16 cellular contexts compared by ENCODE assay signal in the genomic region with DNA sequence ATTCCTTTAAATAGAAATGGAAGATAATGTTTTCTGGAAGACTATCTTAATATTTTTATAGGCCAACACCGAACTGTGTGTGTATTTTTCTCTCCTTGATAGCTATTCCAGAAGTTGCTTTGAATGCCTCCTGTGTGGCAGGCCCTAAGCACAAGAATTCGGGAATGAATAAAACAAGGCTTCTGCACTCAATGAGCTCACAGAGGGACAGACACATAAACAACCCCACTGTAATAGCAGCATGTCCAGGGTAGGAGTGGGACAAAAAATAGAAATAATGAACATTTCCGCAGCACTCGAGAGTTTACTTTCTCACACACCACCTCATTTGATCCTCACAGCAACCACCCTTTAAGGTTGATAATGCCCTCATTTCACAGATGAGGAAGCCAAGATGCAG. TPM values are rescaled to one million over a fixed set of nuclear protein-coding genes. Genes with fewer than 3 reads are reported as not detected.
DNase-seq lines count a peak whose midpoint lies in the region; ATAC-seq and TF ChIP-seq lines count a peak whose summit lies in the region.
"Had no signal": no experiment of that assay in that cellular context is flagged by ENCODE, and none has a peak within 500 bp of the region (broad histone marks: within the 10 kb centered on the region; RNA-seq: fewer than 3 reads in every experiment).

No MANE protein-coding gene starts in this region.

- TF ChIP-seq POLR2A in prostate gland (IDR thresholded peaks at IDR 0.05), result no peak

- no peaks in the 10 kb centered on the region for H3K4me1 ChIP-seq in prostate gland (replicated peaks)

- WGBS in prostate gland, result 67% methylated on average over 4 of the region's 4 CpGs

- H3K27me3 ChIP-seq in prostate gland (replicated peaks; ENCODE audit: insufficient read depth), result no peaks in the 10 kb centered on the region
- H3K27me3 ChIP-seq: BLaER1 treated with 17β-estradiol and CSF1 and Interleukin-3, amounts not matched to agents 10 nM and 100 nM had no signal

- TF ChIP-seq CTCF in nephron (IDR thresholded peaks at IDR 0.05; ENCODE audit: unreplicated experiment in 3 of 3), result no peak
- no peak for TF ChIP-seq CTCF in prostate gland (IDR thresholded peaks at IDR 0.05)

- DNase-seq in stimulated activated naive CD8-positive, alpha-beta T cell treated with anti-CD3 and anti-CD28 coated beads, Interleukin-15, amount 100 ng/mL, for 72 hours, result no peak
- DNase-seq in medulla oblongata (ENCODE audit: extremely low spot score) (peak; percentile 68), retina (peak; percentile 60), prostate gland (ENCODE audit: low spot score) (no peak)
- DNase-seq in activated CD8-positive, alpha-beta memory T cell treated with anti-CD3 and anti-CD28 coated beads, Interleukin-2, amount 50 U/mL, for 4 hours, result no peak
- DNase-seq: AML-193; CD4-positive, CD25-positive, alpha-beta regulatory T cell; DMS53; GF-D8; H9 had no signal

- H3K36me3 Mint-ChIP-seq in stimulated activated naive CD8-positive, alpha-beta T cell treated with anti-CD3 and anti-CD28 coated beads, Interleukin-15, Interleukin-2, amounts not matched to agents 100 ng/mL and 50 ng/mL, for 24 hours (ENCODE audit: low read depth), result no peaks in the 10 kb centered on the region
- peaks cover 13% of the 10 kb centered on the region for H3K36me3 Mint-ChIP-seq in nephron (ENCODE audit: low read depth)
- H3K36me3 Mint-ChIP-seq: CD4-positive, CD25-positive, alpha-beta regulatory T cell had no signal

- no peaks in the 10 kb centered on the region for H3K9me3 ChIP-seq in prostate gland

- intact Hi-C loops in prostate gland (cut with DNase I), result no loop called here

- peak overlapping the region; percentile 21 for H3K27ac Mint-ChIP-seq in stimulated activated naive CD8-positive, alpha-beta T cell treated with anti-CD3 and anti-CD28 coated beads, Interleukin-15, Interleukin-2, amounts not matched to agents 100 ng/mL and 50 ng/mL, for 24 hours
- H3K27ac Mint-ChIP-seq in stimulated activated naive CD8-positive, alpha-beta T cell treated with anti-CD3 and anti-CD28 coated beads, Interleukin-15, amount 100 ng/mL, for 72 hours, result no peak overlapping the region
- peak overlapping the region in 2 of 3 experiments; percentile 70 to 84 for H3K27ac Mint-ChIP-seq in nephron
- H3K27ac Mint-ChIP-seq: CD4-positive, CD25-positive, alpha-beta regulatory T cell; H9 had no signal

- no peaks in the 10 kb centered on the region for H3K27me3 Mint-ChIP-seq in stimulated activated naive CD8-positive, alpha-beta T cell treated with anti-CD3 and anti-CD28 coated beads, Interleukin-15, Interleukin-2, amounts not matched to agents 100 ng/mL and 50 ng/mL, for 24 hours
- H3K27me3 Mint-ChIP-seq in stimulated activated naive CD8-positive, alpha-beta T cell treated with anti-CD3 and anti-CD28 coated beads, Interleukin-15, amount 100 ng/mL, for 72 hours, result no peaks in the 10 kb centered on the region
- no peaks in the 10 kb centered on the region for H3K27me3 Mint-ChIP-seq in nephron (ENCODE audit: low read depth)
- H3K27me3 Mint-ChIP-seq: CD4-positive, CD25-positive, alpha-beta regulatory T cell had no signal

- H3K9me3 Mint-ChIP-seq in stimulated activated naive CD8-positive, alpha-beta T cell treated with anti-CD3 and anti-CD28 coated beads, Interleukin-15, Interleukin-2, amounts not matched to agents 100 ng/mL and 50 ng/mL, for 24 hours, result no peaks in the 10 kb centered on the region
- no peaks in the 10 kb centered on the region for H3K9me3 Mint-ChIP-seq in stimulated activated naive CD8-positive, alpha-beta T cell treated with anti-CD3 and anti-CD28 coated beads, Interleukin-15, amount 100 ng/mL, for 72 hours
- H3K9me3 Mint-ChIP-seq in nephron, result no peaks in the 10 kb centered on the region
- H3K9me3 Mint-ChIP-seq: CD4-positive, CD25-positive, alpha-beta regulatory T cell; GM23338; H9 had no signal

- H3K27ac ChIP-seq in prostate gland, result no peak overlapping the region
- H3K27ac ChIP-seq: 22Rv1; BLaER1 treated with 17β-estradiol and CSF1 and Interleukin-3, amounts not matched to agents 10 nM and 100 nM had no signal

- peaks cover 16% of the 10 kb centered on the region for H3K4me1 Mint-ChIP-seq in stimulated activated naive CD8-positive, alpha-beta T cell treated with anti-CD3 and anti-CD28 coated beads, Interleukin-15, Interleukin-2, amounts not matched to agents 100 ng/mL and 50 ng/mL, for 24 hours (ENCODE audit: low read depth)
- H3K4me1 Mint-ChIP-seq in stimulated activated naive CD8-positive, alpha-beta T cell treated with anti-CD3 and anti-CD28 coated beads, Interleukin-15, amount 100 ng/mL, for 72 hours, result no peaks in the 10 kb centered on the region
- H3K4me1 Mint-ChIP-seq in nephron, result peaks cover 82% of the 10 kb centered on the region

- H3K4me3 Mint-ChIP-seq in stimulated activated naive CD8-positive, alpha-beta T cell treated with anti-CD3 and anti-CD28 coated beads, Interleukin-15, Interleukin-2, amounts not matched to agents 100 ng/mL and 50 ng/mL, for 24 hours, result no peak overlapping the region
- no peak overlapping the region for H3K4me3 Mint-ChIP-seq in stimulated activated naive CD8-positive, alpha-beta T cell treated with anti-CD3 and anti-CD28 coated beads, Interleukin-15, amount 100 ng/mL, for 72 hours
- peak overlapping the region in 1 of 3 experiments; percentile 25 for H3K4me3 Mint-ChIP-seq in nephron
- H3K4me3 Mint-ChIP-seq: CD4-positive, CD25-positive, alpha-beta regulatory T cell; GM23338; H9 had no signal

- H3K4me3 ChIP-seq in prostate gland, result no peak overlapping the region
- H3K4me3 ChIP-seq: BLaER1 treated with 17β-estradiol and CSF1 and Interleukin-3, amounts not matched to agents 10 nM and 100 nM; GM23338 had no signal

- no peaks in the 10 kb centered on the region for H3K36me3 ChIP-seq in prostate gland

- ATAC-seq in stimulated activated naive CD8-positive, alpha-beta T cell treated with anti-CD3 and anti-CD28 coated beads, Interleukin-15, amount 100 ng/mL, for 72 hours, result no peak
- no peak for ATAC-seq in GM21423 (IDR thresholded peaks at IDR 0.05; ENCODE audit: unreplicated experiment)
- ATAC-seq: GM23338 had no signal

RNA-seq across cellular contexts. Expression of a gene that starts 18.0 kb away (rescaled TPM):
- total RNA-seq in prostate gland, result 10 to 100 TPM; 23.6 to 50.3 TPM

Comparison
In these comparisons a context has a peak if more than half of its experiments do, and no peak if none do; other contexts are left out.
1. H3K27ac Mint-ChIP-seq: peak in stimulated activated naive CD8-positive, alpha-beta T cell treated with anti-CD3 and anti-CD28 coated beads, Interleukin-15, Interleukin-2, amounts not matched to agents 100 ng/mL and 50 ng/mL, for 24 hours (single experiment) and nephron (2 of 3); none in stimulated activated naive CD8-positive, alpha-beta T cell treated with anti-CD3 and anti-CD28 coated beads, Interleukin-15, amount 100 ng/mL, for 72 hours (0 of 2).
2. DNase-seq: peak in medulla oblongata (single experiment) and retina (single experiment); none in stimulated activated naive CD8-positive, alpha-beta T cell treated with anti-CD3 and anti-CD28 coated beads, Interleukin-15, amount 100 ng/mL, for 72 hours (0 of 2), activated CD8-positive, alpha-beta memory T cell treated with anti-CD3 and anti-CD28 coated beads, Interleukin-2, amount 50 U/mL, for 4 hours (single experiment) and prostate gland (single experiment).